Comparison of ENCODE assay signal across 11 cellular contexts in the genomic region with DNA sequence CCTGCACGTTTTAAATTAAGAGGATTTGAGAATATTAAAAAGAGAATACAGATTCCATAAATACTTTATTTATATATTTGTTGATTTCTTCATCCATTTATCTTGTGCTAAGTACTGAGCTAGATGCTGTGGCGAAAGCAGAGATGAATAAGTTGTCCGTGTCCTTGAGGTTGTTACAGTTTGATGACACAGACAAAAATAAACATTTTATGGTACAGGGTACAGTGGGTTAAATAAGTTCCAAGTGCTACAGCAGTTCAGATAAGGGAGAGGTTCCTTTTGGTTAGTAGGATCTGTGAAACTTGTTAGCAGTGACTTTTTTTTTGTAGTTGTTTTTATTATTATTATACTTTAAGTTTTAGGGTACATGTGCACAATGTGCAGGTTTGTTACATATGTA.
"Had no signal": no experiment of that assay in that cellular context is flagged by ENCODE, and none has a peak within 500 bp of the region (broad histone marks: within the 10 kb centered on the region; RNA-seq: fewer than 3 reads in every experiment).

No MANE protein-coding gene starts in this region.

- FAIRE-seq: H1, H54 had no signal

- H3K9ac ChIP-seq: GM23248 had no signal

- H3K4me3 ChIP-seq: GM23248, GM23338, HAP-1 had no signal

- H3K4me1 ChIP-seq: HAP-1 had no signal

- H2AFZ ChIP-seq: GM23248, GM23338 had no signal

- DNase-seq: GM23248, GOT3, H7, H9, HCEC 1CT, HFFc6 had no signal

- H3K36me3 ChIP-seq: HAP-1 had no signal

- H3K27ac ChIP-seq: GM23248 had no signal

- H3K4me2 ChIP-seq: GM23338 had no signal

- H3K9me3 ChIP-seq: HAP-1 had no signal

- ATAC-seq: GM23338, HCT116 had no signal
